ENCODE assay signal across 14 cellular contexts in genomic region chr3:107124885-107125284, GRCh38.
DNase-seq lines count a peak whose midpoint lies in the region; ATAC-seq, FAIRE-seq and TF ChIP-seq lines count a peak whose summit lies in the region.
"Had no signal": no experiment of that assay in that cellular context is flagged by ENCODE, and none has a peak within 500 bp of the region (broad histone marks: within the 10 kb centered on the region; RNA-seq: fewer than 3 reads in every experiment).

No MANE protein-coding gene starts in this region.

- CTCF ChIA-PET in AG04449 (lab: Yijun Ruan, JAX), result no interaction called here
- CTCF ChIA-PET in K562 (lab: Yijun Ruan, JAX; ENCODE audit: low intra/inter-chr PET ratio), result no interaction called here
- CTCF ChIA-PET in activated CD8-positive, alpha-beta memory T cell treated with anti-CD3 and anti-CD28 coated beads, Interleukin-2, amount 10 ng/mL, durations not matched to agents 7 days and 5 days (lab: Charles Lee), result no interaction called here
- CTCF ChIA-PET in CD8-positive, alpha-beta T cell (lab: Charles Lee), result no interaction called here

- H3K9ac ChIP-seq in K562 (ENCODE audit: insufficient read depth in 1 of 2, low read depth in 2 of 2, low read length in 2 of 2), result no peak overlapping the region

- no peak overlapping the region; the same call in 1 of the 2 replicates for H2AFZ ChIP-seq in K562 (ENCODE audit: low read depth, low read length)

- ATAC-seq in K562 (peak; percentile 72), GM21526 (IDR thresholded peaks at IDR 0.05; ENCODE audit: low FRiP score, unreplicated experiment) (no peak)
- ATAC-seq in activated CD8-positive, alpha-beta memory T cell treated with anti-CD3 and anti-CD28 coated beads, Interleukin-2, amount 10 ng/mL, durations not matched to agents 7 days and 5 days, result no peak
- no peak for ATAC-seq in CD8-positive, alpha-beta T cell
- ATAC-seq: sciatic nerve had no signal

- no peaks in the 10 kb centered on the region for H3K36me3 Mint-ChIP-seq in activated CD8-positive, alpha-beta memory T cell treated with anti-CD3 and anti-CD28 coated beads, Interleukin-2, amount 10 ng/mL, durations not matched to agents 7 days and 5 days
- H3K36me3 Mint-ChIP-seq in CD8-positive, alpha-beta T cell, result no peaks in the 10 kb centered on the region

- peaks cover 20% of the 10 kb centered on the region for H3K27me3 Mint-ChIP-seq in activated CD8-positive, alpha-beta memory T cell treated with anti-CD3 and anti-CD28 coated beads, Interleukin-2, amount 10 ng/mL, durations not matched to agents 7 days and 5 days
- peaks cover under 1% of the 10 kb centered on the region for H3K27me3 Mint-ChIP-seq in CD8-positive, alpha-beta T cell (ENCODE audit: low read depth)

- no peak overlapping the region for H3K27ac Mint-ChIP-seq in activated CD8-positive, alpha-beta memory T cell treated with anti-CD3 and anti-CD28 coated beads, Interleukin-2, amount 10 ng/mL, durations not matched to agents 7 days and 5 days
- no peak overlapping the region for H3K27ac Mint-ChIP-seq in CD8-positive, alpha-beta T cell

- TF ChIP-seq CTCF in AG04449 (IDR thresholded peaks at IDR 0.05; ENCODE audit: insufficient read depth, low read length, missing control alignments) (no peak), K562 (IDR thresholded peaks at IDR 0.05 in 2 of 3, conservative IDR thresholded peaks at IDR 0.05 in 1 of 3; ENCODE audit: insufficient read depth in 2 of 3, low read depth in 1 of 3, low read length in 3 of 3) (no peak)
- no peak for TF ChIP-seq CTCF in CD8-positive, alpha-beta T cell (IDR thresholded peaks at IDR 0.05)

- H3K79me2 ChIP-seq in K562 (ENCODE audit: control insufficient read depth, insufficient read depth, low read length), result no peaks in the 10 kb centered on the region

- TF ChIP-seq RAD21 in K562 (CRISPR knock-in tag; conservative IDR thresholded peaks at IDR 0.05 in 1 of 2, IDR thresholded peaks at IDR 0.05 in 1 of 2), result no peak

- H3K4me1 ChIP-seq in K562 (replicated peaks in 1 of 2; ENCODE audit: control insufficient read depth in 2 of 2, insufficient read depth in 2 of 2, low read length in 2 of 2), result no peaks in the 10 kb centered on the region
- H3K4me1 ChIP-seq in CD8-positive, alpha-beta T cell (ENCODE audit: insufficient read depth, low read length), result no peaks in the 10 kb centered on the region

- peak; percentile 28 for DNase-seq in AG04449 (ENCODE audit: low read depth, low spot score)
- no peak for DNase-seq in HTR-8/SVneo (ENCODE audit: insufficient read length, low spot score)
- peak in 2 of 4 experiments; percentile 28 to 63 for DNase-seq in K562 (ENCODE audit: extremely low read depth in 1 of 4, low spot score in 3 of 4)
- peak; percentile 12 for DNase-seq in iPS-NIHi7 (ENCODE audit: extremely low spot score)
- no peak for DNase-seq in LoVo (ENCODE audit: low spot score)
- DNase-seq in activated CD8-positive, alpha-beta memory T cell treated with anti-CD3 and anti-CD28 coated beads, Interleukin-2, amount 10 ng/mL, durations not matched to agents 7 days and 5 days, result no peak
- no peak for DNase-seq in CD8-positive, alpha-beta T cell
- DNase-seq: ACHN; activated CD8-positive, alpha-beta memory T cell treated with anti-CD3 and anti-CD28 coated beads for 24 hours; KBM-7; midbrain had no signal

- H3K36me3 ChIP-seq in K562 (ENCODE audit: control insufficient read depth, insufficient read depth, low read length), result no peaks in the 10 kb centered on the region
- no peaks in the 10 kb centered on the region for H3K36me3 ChIP-seq in CD8-positive, alpha-beta T cell (ENCODE audit: insufficient read depth, low read length)
- H3K36me3 ChIP-seq: esophagus muscularis mucosa had no signal

- in situ Hi-C loops in K562 (cut with MboI), result no loop called here

- no TSS peak for BruUV-seq in K562 (replicated peaks; lab: Mats Ljungman, UMichigan)

- H3K4me1 Mint-ChIP-seq in activated CD8-positive, alpha-beta memory T cell treated with anti-CD3 and anti-CD28 coated beads, Interleukin-2, amount 10 ng/mL, durations not matched to agents 7 days and 5 days, result no peaks in the 10 kb centered on the region
- H3K4me1 Mint-ChIP-seq in CD8-positive, alpha-beta T cell (ENCODE audit: low read depth), result no peaks in the 10 kb centered on the region

- TF ChIP-seq EP300 in K562 (IDR thresholded peaks at IDR 0.05; ENCODE audit: low read length), result peak; percentile 11; the same call in 1 of the 2 replicates

- H3K4me3 ChIP-seq in AG04449 (ENCODE audit: low read depth, low read length), result no peak overlapping the region
- no peak overlapping the region for H3K4me3 ChIP-seq in K562
- H3K4me3 ChIP-seq in CD8-positive, alpha-beta T cell (ENCODE audit: low read depth, low read length), result no peak overlapping the region
- H3K4me3 ChIP-seq: esophagus muscularis mucosa had no signal

- H3K4me2 ChIP-seq in K562 (ENCODE audit: insufficient read depth, low read length), result no peak overlapping the region

- POLR2A ChIA-PET in AG04449 (lab: Yijun Ruan, JAX) (no interaction called here), K562 (lab: Yijun Ruan, JAX) (no interaction called here)
- POLR2A ChIA-PET in CD8-positive, alpha-beta T cell (lab: Charles Lee), result no interaction called here

- H3K9me1 ChIP-seq in K562 (ENCODE audit: control insufficient read depth, insufficient read depth, low read length), result no peaks in the 10 kb centered on the region

- H3K9me3 Mint-ChIP-seq in activated CD8-positive, alpha-beta memory T cell treated with anti-CD3 and anti-CD28 coated beads, Interleukin-2, amount 10 ng/mL, durations not matched to agents 7 days and 5 days (ENCODE audit: low read depth), result peaks cover under 1% of the 10 kb centered on the region
- no peaks in the 10 kb centered on the region for H3K9me3 Mint-ChIP-seq in CD8-positive, alpha-beta T cell

- intact Hi-C loops in K562 (cut with micrococcal nuclease), result no loop called here
- intact Hi-C loops in CD8-positive, alpha-beta T cell (cut with DNase I, micrococcal nuclease), result no loop called here

- no peaks in the 10 kb centered on the region for H4K20me1 ChIP-seq in K562 (replicated peaks; ENCODE audit: control insufficient read depth, insufficient read depth, low read length)

- TF ChIP-seq POLR2A in K562 (conservative IDR thresholded peaks at IDR 0.05), result no peak

- no peaks in the 10 kb centered on the region for H3K27me3 ChIP-seq in K562 (ENCODE audit: control insufficient read depth in 2 of 2, insufficient read depth in 2 of 2, low read length in 2 of 2)
- H3K27me3 ChIP-seq in CD8-positive, alpha-beta T cell (ENCODE audit: insufficient read depth, low read length), result no peaks in the 10 kb centered on the region
- H3K27me3 ChIP-seq: esophagus muscularis mucosa had no signal

- 0% methylated on average over 1 of the region's 1 CpG for WGBS in K562 (ENCODE audit: insufficient coverage, low coverage, missing lambda C conversion rate)

- no peaks in the 10 kb centered on the region for H3K9me3 ChIP-seq in K562 (replicated peaks; ENCODE audit: control insufficient read depth, insufficient read depth, low read depth, low read length)
- H3K9me3 ChIP-seq in CD8-positive, alpha-beta T cell (ENCODE audit: low read length), result no peaks in the 10 kb centered on the region
- H3K9me3 ChIP-seq: esophagus muscularis mucosa had no signal

- H3K4me3 Mint-ChIP-seq in activated CD8-positive, alpha-beta memory T cell treated with anti-CD3 and anti-CD28 coated beads, Interleukin-2, amount 10 ng/mL, durations not matched to agents 7 days and 5 days, result no peak overlapping the region
- no peak overlapping the region for H3K4me3 Mint-ChIP-seq in CD8-positive, alpha-beta T cell

- FAIRE-seq in HTR-8/SVneo (lab: Jason Lieb, UNC) (peak; percentile 54), K562 (lab: Jason Lieb, UNC) (peak; percentile 56)

- H3K27ac ChIP-seq in K562 (ENCODE audit: extremely low read depth, low read depth, low read length), result peak overlapping the region; percentile 64; the same call in 1 of the 3 replicates
- H3K27ac ChIP-seq in CD8-positive, alpha-beta T cell (ENCODE audit: low read depth, low read length), result no peak overlapping the region
- H3K27ac ChIP-seq: esophagus muscularis mucosa had no signal

TF ChIP-seq in K562, 482 proteins besides CTCF, POLR2A, EP300 and RAD21 (continues in another document):
- TF ChIP-seq FOSL1 (tag; conservative IDR thresholded peaks at IDR 0.05) (peak; percentile 42), STAT5A (IDR thresholded peaks at IDR 0.05; ENCODE audit: borderline replicate concordance, low read length) (peak; percentile 55), ZNF239 (CRISPR knock-in tag; IDR thresholded peaks at IDR 0.05) (no peak), ZNF316 (IDR thresholded peaks at IDR 0.05) (no peak), ZNF253 (CRISPR knock-in tag; conservative IDR thresholded peaks at IDR 0.05) (no peak)
- TF ChIP-seq, protein P1, sequence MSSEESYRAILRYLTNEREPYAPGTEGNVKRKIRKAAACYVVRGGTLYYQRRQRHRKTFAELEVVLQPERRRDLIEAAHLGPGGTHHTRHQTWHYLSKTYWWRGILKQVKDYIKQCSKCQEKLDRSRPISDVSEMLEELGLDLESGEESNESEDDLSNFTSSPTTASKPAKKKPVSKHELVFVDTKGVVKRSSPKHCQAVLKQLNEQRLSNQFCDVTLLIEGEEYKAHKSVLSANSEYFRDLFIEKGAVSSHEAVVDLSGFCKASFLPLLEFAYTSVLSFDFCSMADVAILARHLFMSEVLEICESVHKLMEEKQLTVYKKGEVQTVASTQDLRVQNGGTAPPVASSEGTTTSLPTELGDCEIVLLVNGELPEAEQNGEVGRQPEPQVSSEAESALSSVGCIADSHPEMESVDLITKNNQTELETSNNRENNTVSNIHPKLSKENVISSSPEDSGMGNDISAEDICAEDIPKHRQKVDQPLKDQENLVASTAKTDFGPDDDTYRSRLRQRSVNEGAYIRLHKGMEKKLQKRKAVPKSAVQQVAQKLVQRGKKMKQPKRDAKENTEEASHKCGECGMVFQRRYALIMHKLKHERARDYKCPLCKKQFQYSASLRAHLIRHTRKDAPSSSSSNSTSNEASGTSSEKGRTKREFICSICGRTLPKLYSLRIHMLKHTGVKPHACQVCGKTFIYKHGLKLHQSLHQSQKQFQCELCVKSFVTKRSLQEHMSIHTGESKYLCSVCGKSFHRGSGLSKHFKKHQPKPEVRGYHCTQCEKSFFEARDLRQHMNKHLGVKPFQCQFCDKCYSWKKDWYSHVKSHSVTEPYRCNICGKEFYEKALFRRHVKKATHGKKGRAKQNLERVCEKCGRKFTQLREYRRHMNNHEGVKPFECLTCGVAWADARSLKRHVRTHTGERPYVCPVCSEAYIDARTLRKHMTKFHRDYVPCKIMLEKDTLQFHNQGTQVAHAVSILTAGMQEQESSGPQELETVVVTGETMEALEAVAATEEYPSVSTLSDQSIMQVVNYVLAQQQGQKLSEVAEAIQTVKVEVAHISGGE (CRISPR knock-in tag; IDR thresholded peaks at IDR 0.05), result 0 out of 6 replicates have a peak, but pooled peaks of 1 of the 3 experiments have one; percentile 42

Comparison
In these comparisons a context has a peak if more than half of its experiments do, and no peak if none do; other contexts are left out.
1. DNase-seq: peak in AG04449 (single experiment) and iPS-NIHi7 (single experiment); none in HTR-8/SVneo (single experiment), LoVo (single experiment), activated CD8-positive, alpha-beta memory T cell treated with anti-CD3 and anti-CD28 coated beads, Interleukin-2, amount 10 ng/mL, durations not matched to agents 7 days and 5 days (single experiment) and CD8-positive, alpha-beta T cell (0 of 7).